ENCODE assay signal across 7 cellular contexts in genomic region chr5:176036391-176036790, GRCh38.
A peak's percentile ranks its signal among the peaks of the same experiment; 100 is the strongest.
DNase-seq lines count a peak whose midpoint lies in the region; ATAC-seq and TF ChIP-seq lines count a peak whose summit lies in the region.
"Not testable (repeated sequence)": the region's sequence is repeated elsewhere in the genome, so short reads cannot be mapped to it uniquely, and the experiment has no call there.

No MANE protein-coding gene starts in this region.

- not testable (repeated sequence) for H4K20me1 ChIP-seq in GM23338 (replicated peaks; ENCODE audit: insufficient read depth)

- CTCF ChIA-PET in activated CD8-positive, alpha-beta T cell treated with anti-CD3 and anti-CD28 coated beads for 36 hours (lab: Charles Lee): not testable (repeated sequence)

- H3K27me3 Mint-ChIP-seq in GM23338 (ENCODE audit: insufficient read depth, low read depth, poor library complexity); T-helper 17 cell; activated CD8-positive, alpha-beta T cell treated with anti-CD3 and anti-CD28 coated beads for 36 hours; activated T-helper 17 cell treated with anti-CD3 and anti-CD28 coated beads, Interleukin-2, amount 50 U/mL, for 72 hours; activated naive CD8-positive, alpha-beta T cell treated with anti-CD3 and anti-CD28 coated beads, Interleukin-2, amount 10 ng/mL, durations not matched to agents 7 days and 5 days: not testable (repeated sequence)

- H3F3A ChIP-seq in GM23338 (replicated peaks; ENCODE audit: low read depth): not testable (repeated sequence)

- H3K27ac Mint-ChIP-seq in GM23338: not testable (repeated sequence)
- H3K27ac Mint-ChIP-seq in T-helper 17 cell: peak overlapping the region; percentile 88
- peak overlapping the region; percentile 68 for H3K27ac Mint-ChIP-seq in activated CD8-positive, alpha-beta T cell treated with anti-CD3 and anti-CD28 coated beads for 36 hours
- peak overlapping the region; percentile 81 for H3K27ac Mint-ChIP-seq in activated T-helper 17 cell treated with anti-CD3 and anti-CD28 coated beads, Interleukin-2, amount 50 U/mL, for 72 hours
- peak overlapping the region; percentile 72 for H3K27ac Mint-ChIP-seq in activated naive CD8-positive, alpha-beta T cell treated with anti-CD3 and anti-CD28 coated beads, Interleukin-2, amount 10 ng/mL, durations not matched to agents 7 days and 5 days
- peak overlapping the region; percentile 81 for H3K27ac Mint-ChIP-seq in stimulated activated effector memory CD8-positive, alpha-beta T cell treated with anti-CD3 and anti-CD28 coated beads, Interleukin-12 subunit alpha, Interleukin-12 subunit beta, amount 100 ng/mL, for 72 hours

- H3K36me3 ChIP-seq in GM23338 (ENCODE audit: insufficient read depth); effector memory CD4-positive, alpha-beta T cell (ENCODE audit: control insufficient read depth, insufficient read depth, low read length): not testable (repeated sequence)

- not testable (repeated sequence) for H2AFZ ChIP-seq in GM23338

- H3K9me3 Mint-ChIP-seq in GM23338; activated CD8-positive, alpha-beta T cell treated with anti-CD3 and anti-CD28 coated beads for 36 hours; activated T-helper 17 cell treated with anti-CD3 and anti-CD28 coated beads, Interleukin-2, amount 50 U/mL, for 72 hours; activated naive CD8-positive, alpha-beta T cell treated with anti-CD3 and anti-CD28 coated beads, Interleukin-2, amount 10 ng/mL, durations not matched to agents 7 days and 5 days; stimulated activated effector memory CD8-positive, alpha-beta T cell treated with anti-CD3 and anti-CD28 coated beads, Interleukin-12 subunit alpha, Interleukin-12 subunit beta, amount 100 ng/mL, for 72 hours: not testable (repeated sequence)

- H3K9me3 ChIP-seq in T-helper 17 cell (ENCODE audit: control insufficient read depth, low read length, poor library complexity, severe bottlenecking); effector memory CD4-positive, alpha-beta T cell (ENCODE audit: control insufficient read depth, low read length): not testable (repeated sequence)

- not testable (repeated sequence) for H3K9me2 ChIP-seq in GM23338 (ENCODE audit: insufficient read depth)

- H3K27me3 ChIP-seq in GM23338 (ENCODE audit: insufficient read depth); effector memory CD4-positive, alpha-beta T cell (replicated peaks; ENCODE audit: control insufficient read depth, insufficient read depth, low read length, poor library complexity, severe bottlenecking): not testable (repeated sequence)

- ATAC-seq in GM23338: peak; percentile 10
- not testable (repeated sequence) for ATAC-seq in T-helper 17 cell; activated T-helper 17 cell treated with anti-CD3 and anti-CD28 coated beads, Interleukin-2, amount 50 U/mL, for 72 hours (replicated peaks); activated naive CD8-positive, alpha-beta T cell treated with anti-CD3 and anti-CD28 coated beads, Interleukin-2, amount 10 ng/mL, durations not matched to agents 7 days and 5 days (ENCODE audit: low read depth); stimulated activated effector memory CD8-positive, alpha-beta T cell treated with anti-CD3 and anti-CD28 coated beads, Interleukin-12 subunit alpha, Interleukin-12 subunit beta, amount 100 ng/mL, for 72 hours
- peak; percentile 2 for ATAC-seq in activated CD8-positive, alpha-beta T cell treated with anti-CD3 and anti-CD28 coated beads for 36 hours

- not testable (repeated sequence) for H3K4me2 ChIP-seq in GM23338

- DNase-seq in GM23338 (ENCODE audit: low spot score); T-helper 17 cell; activated CD8-positive, alpha-beta T cell treated with anti-CD3 and anti-CD28 coated beads for 36 hours; activated naive CD8-positive, alpha-beta T cell treated with anti-CD3 and anti-CD28 coated beads, Interleukin-2, amount 10 ng/mL, durations not matched to agents 7 days and 5 days; effector memory CD4-positive, alpha-beta T cell; stimulated activated effector memory CD8-positive, alpha-beta T cell treated with anti-CD3 and anti-CD28 coated beads, Interleukin-12 subunit alpha, Interleukin-12 subunit beta, amount 100 ng/mL, for 72 hours (ENCODE audit: low spot score in 2 of 2): not testable (repeated sequence)

- POLR2A ChIA-PET in activated CD8-positive, alpha-beta T cell treated with anti-CD3 and anti-CD28 coated beads for 36 hours (lab: Charles Lee); activated naive CD8-positive, alpha-beta T cell treated with anti-CD3 and anti-CD28 coated beads, Interleukin-2, amount 10 ng/mL, durations not matched to agents 7 days and 5 days (lab: Charles Lee): not testable (repeated sequence)

- not testable (repeated sequence) for H3K4me3 Mint-ChIP-seq in GM23338; stimulated activated effector memory CD8-positive, alpha-beta T cell treated with anti-CD3 and anti-CD28 coated beads, Interleukin-12 subunit alpha, Interleukin-12 subunit beta, amount 100 ng/mL, for 72 hours
- peak overlapping the region; percentile 72 for H3K4me3 Mint-ChIP-seq in T-helper 17 cell
- peak overlapping the region; percentile 45 for H3K4me3 Mint-ChIP-seq in activated CD8-positive, alpha-beta T cell treated with anti-CD3 and anti-CD28 coated beads for 36 hours
- H3K4me3 Mint-ChIP-seq in activated T-helper 17 cell treated with anti-CD3 and anti-CD28 coated beads, Interleukin-2, amount 50 U/mL, for 72 hours: peak overlapping the region; percentile 63
- peak overlapping the region; percentile 68 for H3K4me3 Mint-ChIP-seq in activated naive CD8-positive, alpha-beta T cell treated with anti-CD3 and anti-CD28 coated beads, Interleukin-2, amount 10 ng/mL, durations not matched to agents 7 days and 5 days

- H3K36me3 Mint-ChIP-seq in GM23338 (ENCODE audit: low read depth); T-helper 17 cell (ENCODE audit: low read depth); activated CD8-positive, alpha-beta T cell treated with anti-CD3 and anti-CD28 coated beads for 36 hours (ENCODE audit: low read depth); activated T-helper 17 cell treated with anti-CD3 and anti-CD28 coated beads, Interleukin-2, amount 50 U/mL, for 72 hours (ENCODE audit: low read depth); activated naive CD8-positive, alpha-beta T cell treated with anti-CD3 and anti-CD28 coated beads, Interleukin-2, amount 10 ng/mL, durations not matched to agents 7 days and 5 days; stimulated activated effector memory CD8-positive, alpha-beta T cell treated with anti-CD3 and anti-CD28 coated beads, Interleukin-12 subunit alpha, Interleukin-12 subunit beta, amount 100 ng/mL, for 72 hours: not testable (repeated sequence)

- H3K4me1 Mint-ChIP-seq in GM23338: not testable (repeated sequence)
- H3K4me1 Mint-ChIP-seq in T-helper 17 cell: peaks cover 34% of the 10 kb centered on the region
- peaks cover 21% of the 10 kb centered on the region for H3K4me1 Mint-ChIP-seq in activated CD8-positive, alpha-beta T cell treated with anti-CD3 and anti-CD28 coated beads for 36 hours (ENCODE audit: low read depth)
- peaks cover 29% of the 10 kb centered on the region for H3K4me1 Mint-ChIP-seq in activated T-helper 17 cell treated with anti-CD3 and anti-CD28 coated beads, Interleukin-2, amount 50 U/mL, for 72 hours
- peaks cover 10% of the 10 kb centered on the region for H3K4me1 Mint-ChIP-seq in activated naive CD8-positive, alpha-beta T cell treated with anti-CD3 and anti-CD28 coated beads, Interleukin-2, amount 10 ng/mL, durations not matched to agents 7 days and 5 days
- peaks cover 23% of the 10 kb centered on the region for H3K4me1 Mint-ChIP-seq in stimulated activated effector memory CD8-positive, alpha-beta T cell treated with anti-CD3 and anti-CD28 coated beads, Interleukin-12 subunit alpha, Interleukin-12 subunit beta, amount 100 ng/mL, for 72 hours

- not testable (repeated sequence) for TF ChIP-seq CTCF in GM23338 (conservative IDR thresholded peaks at IDR 0.05; ENCODE audit: low read depth in 2 of 2); activated CD8-positive, alpha-beta T cell treated with anti-CD3 and anti-CD28 coated beads for 36 hours (IDR thresholded peaks at IDR 0.05)

- H3K79me2 ChIP-seq in GM23338 (replicated peaks; ENCODE audit: insufficient read depth): not testable (repeated sequence)

- H3K4me3 ChIP-seq in GM23338; effector memory CD4-positive, alpha-beta T cell (ENCODE audit: insufficient read depth, low read depth, low read length, poor library complexity, severe bottlenecking): not testable (repeated sequence)

- intact Hi-C loops in activated CD8-positive, alpha-beta T cell treated with anti-CD3 and anti-CD28 coated beads for 36 hours (cut with micrococcal nuclease): not testable (repeated sequence)

- not testable (repeated sequence) for H3K27ac ChIP-seq in GM23338 (ENCODE audit: low read depth)
- peak overlapping the region; percentile 32 for H3K27ac ChIP-seq in effector memory CD4-positive, alpha-beta T cell (ENCODE audit: insufficient read depth, low read length, poor library complexity, severe bottlenecking)

- H3K4me1 ChIP-seq in GM23338 (ENCODE audit: insufficient read depth): not testable (repeated sequence)
- peaks cover 21% of the 10 kb centered on the region for H3K4me1 ChIP-seq in effector memory CD4-positive, alpha-beta T cell (ENCODE audit: control insufficient read depth, insufficient read depth, low read length, poor library complexity, severe bottlenecking)
